Comparison of ENCODE assay signal across 8 cellular contexts in the genomic region with DNA sequence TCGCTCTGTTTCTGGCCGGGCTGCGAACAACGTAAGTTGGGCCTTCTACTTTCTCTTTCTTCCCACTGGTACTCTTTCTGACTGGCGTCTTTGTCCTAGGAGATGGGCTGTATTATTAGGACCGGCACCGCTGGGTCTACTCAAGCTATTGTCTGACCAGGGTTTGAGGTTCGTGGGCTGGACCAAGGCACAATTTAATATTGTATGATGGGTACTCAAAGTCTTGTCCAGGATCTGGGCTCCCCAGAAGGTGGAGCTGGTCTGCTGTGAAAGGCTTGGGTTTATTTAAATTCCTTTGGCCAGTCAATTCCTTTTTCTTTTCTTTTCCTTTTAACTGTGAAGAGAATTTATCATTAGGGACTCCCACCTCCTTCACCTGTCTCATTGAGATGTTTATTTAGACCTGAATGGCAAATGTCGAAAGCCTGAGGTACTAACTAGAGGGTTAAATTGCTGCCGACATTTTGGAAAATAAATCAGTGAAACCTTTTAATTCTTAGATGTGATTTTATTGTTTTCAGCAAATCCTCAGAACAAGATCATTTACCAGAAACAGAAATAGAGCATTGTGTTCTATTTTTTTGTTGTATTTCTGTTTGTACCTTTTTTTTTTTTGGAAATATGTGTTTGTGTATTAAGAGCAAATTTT. TPM values are rescaled to one million over a fixed set of nuclear protein-coding genes. Genes with fewer than 3 reads are reported as not detected.
DNase-seq lines count a peak whose midpoint lies in the region; ATAC-seq, FAIRE-seq and TF ChIP-seq lines count a peak whose summit lies in the region.

No MANE protein-coding gene starts in this region.

- H3K27ac Mint-ChIP-seq in activated naive CD4-positive, alpha-beta T cell treated with anti-CD3 and anti-CD28 coated beads for 36 hours = peak overlapping the region; percentile 13

- H3K4me2 ChIP-seq in OCI-LY7 (ENCODE audit: low read length) (peak overlapping the region; percentile 37; the same call in 1 of the 2 replicates), HepG2 (ENCODE audit: low read depth, low read length) (peak overlapping the region; percentile 89)

- TF ChIP-seq CTCF in OCI-LY7 (conservative IDR thresholded peaks at IDR 0.05; ENCODE audit: low read length) (0 out of 2 replicates have a peak, but pooled peaks have one; percentile 16), colonic mucosa (IDR thresholded peaks at IDR 0.05) (peak; percentile 26), HepG2 (CRISPR knock-in tag; IDR thresholded peaks at IDR 0.05) (no peak), thoracic aorta (IDR thresholded peaks at IDR 0.05) (no peak)

- H3K4me1 ChIP-seq in OCI-LY7 (ENCODE audit: insufficient read depth, low read length, poor library complexity, severe bottlenecking) = peaks cover 4% of the 10 kb centered on the region
- no peaks in the 10 kb centered on the region for H3K4me1 ChIP-seq in colonic mucosa
- H3K4me1 ChIP-seq in HepG2 (ENCODE audit: insufficient read depth, low read length) = peaks cover 20% of the 10 kb centered on the region
- H3K4me1 ChIP-seq in thoracic aorta (ENCODE audit: control insufficient read depth in 1 of 2, low read depth in 2 of 2) = peaks cover 3 to 9% of the 10 kb centered on the region in 2 donors

- H4K20me1 ChIP-seq in OCI-LY7 (ENCODE audit: insufficient read depth, low read length) (no peaks in the 10 kb centered on the region), HepG2 (ENCODE audit: insufficient read depth, low read length) (no peaks in the 10 kb centered on the region)

- WGBS in HepG2 (ENCODE audit: low lambda C conversion rate) = 21% methylated on average over 10 of the region's 10 CpGs

- TF ChIP-seq EP300 in HepG2 (IDR thresholded peaks at IDR 0.05; ENCODE audit: low read depth in 2 of 2, low read length in 2 of 2) (no peak), HepG2 (CRISPR knock-in tag; IDR thresholded peaks at IDR 0.05; ENCODE audit: borderline replicate concordance) (no peak)

- H3K36me3 ChIP-seq in OCI-LY7 (ENCODE audit: insufficient read depth, low read length) (no peaks in the 10 kb centered on the region), colonic mucosa (no peaks in the 10 kb centered on the region), HepG2 (replicated peaks in 1 of 2; ENCODE audit: control insufficient read depth in 1 of 2, insufficient read depth in 2 of 2, low read length in 2 of 2) (no peaks in the 10 kb centered on the region), thoracic aorta (no peaks in the 10 kb centered on the region)

- ATAC-seq in HG02981 (IDR thresholded peaks at IDR 0.05; ENCODE audit: unreplicated experiment) = peak; percentile 23
- ATAC-seq in HepG2 = no peak; the same call in 2 of the 3 replicates
- no peak for ATAC-seq in thoracic aorta (ENCODE audit: insufficient number of reproducible peaks, low FRiP score, low read depth)
- ATAC-seq in GM21825 (IDR thresholded peaks at IDR 0.05; ENCODE audit: unreplicated experiment) = no peak

- peak overlapping the region; percentile 44; the same call in 1 of the 2 replicates for H2AFZ ChIP-seq in OCI-LY7 (ENCODE audit: low read length)
- H2AFZ ChIP-seq in HepG2 (ENCODE audit: low read length) = peak overlapping the region; percentile 71

- peaks cover 41% of the 10 kb centered on the region for H3K27me3 Mint-ChIP-seq in activated naive CD4-positive, alpha-beta T cell treated with anti-CD3 and anti-CD28 coated beads for 36 hours (ENCODE audit: low read depth)

- H3K9me3 ChIP-seq in OCI-LY7 (ENCODE audit: low read length) (no peaks in the 10 kb centered on the region), colonic mucosa (no peaks in the 10 kb centered on the region), HepG2 (ENCODE audit: low read length) (no peaks in the 10 kb centered on the region), thoracic aorta (no peaks in the 10 kb centered on the region)

- intact Hi-C loops in activated naive CD4-positive, alpha-beta T cell treated with anti-CD3 and anti-CD28 coated beads for 36 hours (cut with micrococcal nuclease) = no loop called here
- intact Hi-C loops in OCI-LY7 (cut with micrococcal nuclease; ENCODE audit: unreplicated experiment) = no loop called here
- intact Hi-C loops in colonic mucosa (cut with DNase I) = no loop called here
- intact Hi-C loops in HepG2 (cut with micrococcal nuclease; ENCODE audit: unreplicated experiment) = no loop called here

- in situ Hi-C loops in HepG2 (cut with HindIII; ENCODE audit: extremely low pct_ligation_motif_present, low pct_unique_long_range_greater_than_20kb) = no loop called here

- no peaks in the 10 kb centered on the region; the same call in 1 of the 2 replicates for H3K9me2 ChIP-seq in OCI-LY7 (ENCODE audit: insufficient read depth, low read length)

- H3K4me3 Mint-ChIP-seq in activated naive CD4-positive, alpha-beta T cell treated with anti-CD3 and anti-CD28 coated beads for 36 hours = peak overlapping the region; percentile 82

- H3K27ac ChIP-seq in OCI-LY7 (ENCODE audit: low read depth, low read length, poor library complexity, severe bottlenecking) (no peak overlapping the region), colonic mucosa (peak overlapping the region; percentile 71), HepG2 (ENCODE audit: extremely low read length, insufficient read depth, low read length) (no peak overlapping the region), thoracic aorta (peak overlapping the region; percentile 70 to 73)

- H3K4me1 Mint-ChIP-seq in activated naive CD4-positive, alpha-beta T cell treated with anti-CD3 and anti-CD28 coated beads for 36 hours (ENCODE audit: low read depth) = peaks cover 10% of the 10 kb centered on the region

- CTCF ChIA-PET in activated naive CD4-positive, alpha-beta T cell treated with anti-CD3 and anti-CD28 coated beads for 36 hours (lab: Charles Lee) = interaction anchor here (0.9 kb wide), 1 partner anchor 18 kb away, joined by 3 read pairs; no protein-coding TSS in a partner anchor
- CTCF ChIA-PET in OCI-LY7 (lab: Charles Lee; ENCODE audit: unreplicated experiment) = no interaction called here
- CTCF ChIA-PET in HepG2 (lab: Yijun Ruan, JAX; ENCODE audit: low intra/inter-chr PET ratio, low total read pairs) = no interaction called here

- TF ChIP-seq POLR2A in HepG2 (IDR thresholded peaks at IDR 0.05; ENCODE audit: insufficient read depth in 1 of 2, low read depth in 2 of 2, low read length in 2 of 2) = no peak

- no peak for FAIRE-seq in HepG2 (lab: Jason Lieb, UNC)

- DNase-seq in activated naive CD4-positive, alpha-beta T cell treated with anti-CD3 and anti-CD28 coated beads for 36 hours = no peak
- no peak for DNase-seq in activated naive CD4-positive, alpha-beta T cell treated with anti-CD3 and anti-CD28 coated beads, Interleukin-2, amount 50 U/mL, for 16 hours
- DNase-seq in OCI-LY7 (ENCODE audit: low spot score) = no peak
- no peak for DNase-seq in colonic mucosa
- peak; percentile 6 for DNase-seq in HepG2 (ENCODE audit: low spot score)
- no peak for DNase-seq in thoracic aorta (ENCODE audit: low spot score)

- H3K36me3 Mint-ChIP-seq in activated naive CD4-positive, alpha-beta T cell treated with anti-CD3 and anti-CD28 coated beads for 36 hours (ENCODE audit: low read depth) = no peaks in the 10 kb centered on the region

- H3K79me2 ChIP-seq in OCI-LY7 (ENCODE audit: insufficient read depth, low read depth, low read length) (no peaks in the 10 kb centered on the region), HepG2 (ENCODE audit: insufficient read depth, low read length) (peaks cover 9% of the 10 kb centered on the region)

- H3K9ac ChIP-seq in colonic mucosa (ENCODE audit: low read depth in 2 of 2, low read length in 2 of 2) (peak overlapping the region; percentile 38 to 68), HepG2 (ENCODE audit: insufficient read depth, low read depth, low read length) (no peak overlapping the region)

- no peak for TF ChIP-seq RAD21 in HepG2 (CRISPR knock-in tag; IDR thresholded peaks at IDR 0.05)

- H3K9me3 Mint-ChIP-seq in activated naive CD4-positive, alpha-beta T cell treated with anti-CD3 and anti-CD28 coated beads for 36 hours = no peaks in the 10 kb centered on the region

- H3K27me3 ChIP-seq in colonic mucosa = no peaks in the 10 kb centered on the region
- H3K27me3 ChIP-seq in HepG2 (ENCODE audit: control insufficient read depth in 1 of 2, insufficient read depth in 2 of 2, low read length in 2 of 2) = no peaks in the 10 kb centered on the region
- no peaks in the 10 kb centered on the region for H3K27me3 ChIP-seq in thoracic aorta (replicated peaks; ENCODE audit: insufficient read depth)

- BruUV-seq in OCI-LY7 (replicated peaks; lab: Mats Ljungman, UMichigan) = no TSS peak
- BruUV-seq in HepG2 (replicated peaks; lab: Mats Ljungman, UMichigan) = no TSS peak

- POLR2A ChIA-PET in OCI-LY7 (lab: Charles Lee) = interaction anchor here (0.6 kb wide), 1 partner anchor 1558 kb away, joined by 3 read pairs; no protein-coding TSS in a partner anchor
- POLR2A ChIA-PET in HepG2 (lab: Yijun Ruan, JAX) = interaction anchor here (1.1 kb wide), 1 partner anchor 9 kb away, joined by 3 read pairs; no protein-coding TSS in a partner anchor

- H3K4me3 ChIP-seq in OCI-LY7 (ENCODE audit: low read depth, low read length, poor library complexity, severe bottlenecking) (peak overlapping the region; percentile 43), colonic mucosa (peak overlapping the region; percentile 73), HepG2 (replicated peaks in 1 of 3; ENCODE audit: insufficient read depth in 1 of 3, low read depth in 2 of 3, low read length in 3 of 3) (peak overlapping the region; percentile 82 to 98 (median 94)), thoracic aorta (peak overlapping the region; percentile 83)

RNA-seq across cellular contexts. Expression of gene LRRC49, which starts 0.4 kb away (rescaled TPM):
- not detected for total RNA-seq in activated naive CD4-positive, alpha-beta T cell treated with anti-CD3 and anti-CD28 coated beads for 36 hours
- total RNA-seq in OCI-LY7 (2014; rRNA removed; shearing (Covaris generic)) = not detected in 2 replicates
- total RNA-seq in OCI-LY7 (2022) = not detected in 2 replicates
- total RNA-seq in colonic mucosa = 1 to 10 TPM; 2.4 to 2.8 TPM
- total RNA-seq in HepG2 (2016; rRNA removed; fragmentation: Illumina TruSeq; extraction: Trizol) = 1.00 and 2.0 TPM in 2 replicates
- total RNA-seq in HepG2 (2016; cell fraction: cytosol; rRNA removed; fragmentation: Illumina TruSeq; extraction: Trizol; ENCODE audit: low read depth) = 0.35 and 0.51 TPM in 2 replicates
- 1.4 and 1.6 TPM in 2 replicates for total RNA-seq in HepG2 (2016; cell fraction: insoluble cytoplasmic fraction; rRNA removed; fragmentation: Illumina TruSeq; extraction: Trizol)
- total RNA-seq in HepG2 (2016; cell fraction: membrane; rRNA removed; fragmentation: Illumina TruSeq; extraction: Trizol) = 1.1 and 1.3 TPM in 2 replicates
- 2.0 and 3.1 TPM in 2 replicates for total RNA-seq in HepG2 (2016; cell fraction: nucleus; rRNA removed; fragmentation: Illumina TruSeq; extraction: Trizol)
- 0.42 and 0.57 TPM in 2 replicates for polyA plus RNA-seq in HepG2 (2011; rRNA removed)
- polyA plus RNA-seq in HepG2 (2011; cell fraction: cytosol; rRNA removed) = 0.11 and 0.23 TPM in 2 replicates
- 0.19 and 0.45 TPM in 2 replicates for polyA plus RNA-seq in HepG2 (2011; cell fraction: nucleus; rRNA removed)
- polyA plus RNA-seq in HepG2 (2012) = 0.51 and 1.1 TPM in 2 replicates
- 0.29 and 0.34 TPM in 2 replicates for polyA plus RNA-seq in HepG2 (2016; cell fraction: cytosol; fragmentation: Illumina TruSeq; extraction: Trizol; ENCODE audit: low read depth)
- 0.80 and 0.97 TPM in 2 replicates for polyA plus RNA-seq in HepG2 (2016; cell fraction: insoluble cytoplasmic fraction; fragmentation: Illumina TruSeq; extraction: Trizol; ENCODE audit: low read depth)
- 0.23 and 0.52 TPM in 2 replicates for polyA plus RNA-seq in HepG2 (2016; cell fraction: membrane; fragmentation: Illumina TruSeq; extraction: Trizol; ENCODE audit: low read depth)
- polyA plus RNA-seq in HepG2 (2016; cell fraction: nucleus; fragmentation: Illumina TruSeq; extraction: Trizol; ENCODE audit: insufficient read depth, low read depth) = 0.44 and 2.6 TPM in 2 replicates
- 1.3 and 6.6 TPM in 2 replicates for polyA minus RNA-seq in HepG2 (2011; rRNA and poly(A)+ RNA removed; ENCODE audit: low replicate concordance)
- polyA minus RNA-seq in HepG2 (2011; cell fraction: cytosol; rRNA and poly(A)+ RNA removed) = not detected in 2 replicates
- 2.7 TPM in 2 replicates for polyA minus RNA-seq in HepG2 (2011; cell fraction: nucleus; rRNA and poly(A)+ RNA removed)
- total RNA-seq in thoracic aorta = 1 to 10 TPM; 8.9 to 9.4 TPM

RNA-seq across cellular contexts. Expression of gene THAP10, which starts 0.8 kb away (rescaled TPM):
- not detected for total RNA-seq in activated naive CD4-positive, alpha-beta T cell treated with anti-CD3 and anti-CD28 coated beads for 36 hours
- not detected in 2 replicates for total RNA-seq in OCI-LY7 (2014; rRNA removed; shearing (Covaris generic))
- total RNA-seq in OCI-LY7 (2022) (not detected in 2 replicates), colonic mucosa (1 to 10 TPM; 2.3 to 5.0 TPM), HepG2 (2016; rRNA removed; fragmentation: Illumina TruSeq; extraction: Trizol) (0.64 and 0.66 TPM in 2 replicates), thoracic aorta (1 to 10 TPM in 1 of 2 donors, under 1 TPM in 1; 0.81 to 1.4 TPM)
- total RNA-seq in HepG2 (2016; cell fraction: cytosol; rRNA removed; fragmentation: Illumina TruSeq; extraction: Trizol; ENCODE audit: low read depth) = 0.79 TPM in 1 of 2 replicates, not detected in the other
- 0.61 and 1.1 TPM in 2 replicates for total RNA-seq in HepG2 (2016; cell fraction: insoluble cytoplasmic fraction; rRNA removed; fragmentation: Illumina TruSeq; extraction: Trizol)
- 0.37 and 0.52 TPM in 2 replicates for total RNA-seq in HepG2 (2016; cell fraction: membrane; rRNA removed; fragmentation: Illumina TruSeq; extraction: Trizol)
- 0.56 and 0.84 TPM in 2 replicates for total RNA-seq in HepG2 (2016; cell fraction: nucleus; rRNA removed; fragmentation: Illumina TruSeq; extraction: Trizol)
- 0.46 and 0.69 TPM in 2 replicates for polyA plus RNA-seq in HepG2 (2011; rRNA removed)
- 0.51 and 0.56 TPM in 2 replicates for polyA plus RNA-seq in HepG2 (2011; cell fraction: cytosol; rRNA removed)
- 0.68 and 0.69 TPM in 2 replicates for polyA plus RNA-seq in HepG2 (2011; cell fraction: nucleus; rRNA removed)
- polyA plus RNA-seq in HepG2 (2012) = 1.1 and 1.4 TPM in 2 replicates
- polyA plus RNA-seq in HepG2 (2016; cell fraction: cytosol; fragmentation: Illumina TruSeq; extraction: Trizol; ENCODE audit: low read depth) = 0.17 and 0.35 TPM in 2 replicates
- 1.3 and 1.6 TPM in 2 replicates for polyA plus RNA-seq in HepG2 (2016; cell fraction: insoluble cytoplasmic fraction; fragmentation: Illumina TruSeq; extraction: Trizol; ENCODE audit: low read depth)
- 0.53 and 0.68 TPM in 2 replicates for polyA plus RNA-seq in HepG2 (2016; cell fraction: membrane; fragmentation: Illumina TruSeq; extraction: Trizol; ENCODE audit: low read depth)
- 0.99 and 1.2 TPM in 2 replicates for polyA plus RNA-seq in HepG2 (2016; cell fraction: nucleus; fragmentation: Illumina TruSeq; extraction: Trizol; ENCODE audit: insufficient read depth, low read depth)
- polyA minus RNA-seq in HepG2 (2011; rRNA and poly(A)+ RNA removed; ENCODE audit: low replicate concordance) = 0.36 and 0.82 TPM in 2 replicates
- 0.40 and 0.62 TPM in 2 replicates for polyA minus RNA-seq in HepG2 (2011; cell fraction: cytosol; rRNA and poly(A)+ RNA removed)
- polyA minus RNA-seq in HepG2 (2011; cell fraction: nucleus; rRNA and poly(A)+ RNA removed) = 0.25 and 0.64 TPM in 2 replicates

RNA-seq across cellular contexts. Expression of gene LARP6, which starts 39.1 kb away (rescaled TPM):
- not detected for total RNA-seq in activated naive CD4-positive, alpha-beta T cell treated with anti-CD3 and anti-CD28 coated beads for 36 hours
- not detected in 2 replicates for total RNA-seq in OCI-LY7 (2014; rRNA removed; shearing (Covaris generic))
- total RNA-seq in OCI-LY7 (2022) (not detected in 2 replicates), colonic mucosa (1 to 10 TPM in 1 of 2 donors, under 1 TPM in 1; 0.49 to 3.5 TPM), HepG2 (2016; rRNA removed; fragmentation: Illumina TruSeq; extraction: Trizol) (2.9 and 3.0 TPM in 2 replicates), thoracic aorta (10 to 100 TPM; 43.3 to 92.6 TPM)
- total RNA-seq in HepG2 (2016; cell fraction: cytosol; rRNA removed; fragmentation: Illumina TruSeq; extraction: Trizol; ENCODE audit: low read depth) = 7.4 and 9.4 TPM in 2 replicates
- 3.1 and 3.9 TPM in 2 replicates for total RNA-seq in HepG2 (2016; cell fraction: insoluble cytoplasmic fraction; rRNA removed; fragmentation: Illumina TruSeq; extraction: Trizol)
- 5.3 and 6.4 TPM in 2 replicates for total RNA-seq in HepG2 (2016; cell fraction: membrane; rRNA removed; fragmentation: Illumina TruSeq; extraction: Trizol)
- 1.5 and 1.8 TPM in 2 replicates for total RNA-seq in HepG2 (2016; cell fraction: nucleus; rRNA removed; fragmentation: Illumina TruSeq; extraction: Trizol)
- 8.2 and 9.7 TPM in 2 replicates for polyA plus RNA-seq in HepG2 (2011; rRNA removed)
- 6.4 and 8.2 TPM in 2 replicates for polyA plus RNA-seq in HepG2 (2011; cell fraction: cytosol; rRNA removed)
- 4.1 and 4.2 TPM in 2 replicates for polyA plus RNA-seq in HepG2 (2011; cell fraction: nucleus; rRNA removed)
- 11.1 and 11.6 TPM in 2 replicates for polyA plus RNA-seq in HepG2 (2012)
- polyA plus RNA-seq in HepG2 (2016; cell fraction: cytosol; fragmentation: Illumina TruSeq; extraction: Trizol; ENCODE audit: low read depth) = 11.8 and 12.8 TPM in 2 replicates
- 3.1 and 3.3 TPM in 2 replicates for polyA plus RNA-seq in HepG2 (2016; cell fraction: insoluble cytoplasmic fraction; fragmentation: Illumina TruSeq; extraction: Trizol; ENCODE audit: low read depth)
- polyA plus RNA-seq in HepG2 (2016; cell fraction: membrane; fragmentation: Illumina TruSeq; extraction: Trizol; ENCODE audit: low read depth) = 6.5 and 8.6 TPM in 2 replicates
- polyA plus RNA-seq in HepG2 (2016; cell fraction: nucleus; fragmentation: Illumina TruSeq; extraction: Trizol; ENCODE audit: insufficient read depth, low read depth) = 2.3 and 4.2 TPM in 2 replicates
- 5.9 and 25.3 TPM in 2 replicates for polyA minus RNA-seq in HepG2 (2011; rRNA and poly(A)+ RNA removed; ENCODE audit: low replicate concordance)
- 1.8 and 2.5 TPM in 2 replicates for polyA minus RNA-seq in HepG2 (2011; cell fraction: cytosol; rRNA and poly(A)+ RNA removed)
- 2.6 and 3.2 TPM in 2 replicates for polyA minus RNA-seq in HepG2 (2011; cell fraction: nucleus; rRNA and poly(A)+ RNA removed)

Comparison
In these comparisons a context has a peak if more than half of its experiments do, and no peak if none do; other contexts are left out.
1. H3K27ac ChIP-seq: peak in colonic mucosa (single experiment) and thoracic aorta (2 of 2); none in OCI-LY7 (single experiment) and HepG2 (single experiment).
2. H3K4me3 ChIP-seq: peak in every context shown above with its lines; median percentile 94 in HepG2; 83 in thoracic aorta; 73 in colonic mucosa; 43 in OCI-LY7.
3. CTCF ChIP-seq: peak in OCI-LY7 (single experiment) and colonic mucosa (single experiment); none in HepG2 (single experiment) and thoracic aorta (single experiment).
4. RNA of gene LARP6, which starts 39.1 kb away (total RNA-seq): 43.3 to 92.6 TPM in thoracic aorta; 0.49 to 3.5 TPM in colonic mucosa, 1.5 to 9.4 TPM in HepG2, not detected in activated naive CD4-positive, alpha-beta T cell treated with anti-CD3 and anti-CD28 coated beads for 36 hours and not detected in OCI-LY7; every median in the first group is over 4 times any median in the second.